11 cellular contexts compared by ENCODE assay signal in the genomic region with DNA sequence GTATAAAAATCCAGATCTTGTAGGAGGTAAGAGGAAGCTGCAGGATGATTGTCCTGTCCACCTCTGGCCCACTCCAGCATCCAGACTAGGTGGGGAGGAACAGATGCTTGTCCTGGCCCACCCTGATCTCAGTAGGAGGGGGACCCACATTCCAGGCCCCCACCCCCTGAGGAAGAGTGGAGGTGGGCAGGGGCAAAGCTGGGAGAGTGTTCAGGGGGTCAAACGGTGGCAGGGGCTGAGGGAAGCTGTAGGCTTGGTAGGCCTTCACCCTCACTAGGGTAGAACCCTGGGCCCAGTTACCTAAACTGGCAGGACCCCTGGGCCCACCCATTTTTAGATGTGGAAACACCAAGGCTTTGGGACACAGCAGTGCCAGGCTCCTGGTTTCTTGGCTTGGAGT. TPM values are rescaled to one million over a fixed set of nuclear protein-coding genes. Genes with fewer than 3 reads are reported as not detected.
DNase-seq lines count a peak whose midpoint lies in the region; ATAC-seq, FAIRE-seq and TF ChIP-seq lines count a peak whose summit lies in the region.
"Had no signal": no experiment of that assay in that cellular context is flagged by ENCODE, and none has a peak within 500 bp of the region (broad histone marks: within the 10 kb centered on the region; RNA-seq: fewer than 3 reads in every experiment).

No MANE protein-coding gene starts in this region.

- H3K4me2 ChIP-seq in OCI-LY1 (ENCODE audit: low read length) (no peak overlapping the region), skeletal muscle satellite cell (ENCODE audit: low read length) (no peak overlapping the region)

- H3K9me3 ChIP-seq in OCI-LY1 (ENCODE audit: low read length), result no peaks in the 10 kb centered on the region
- no peaks in the 10 kb centered on the region for H3K9me3 ChIP-seq in esophagus squamous epithelium
- H3K9me3 ChIP-seq in skeletal muscle satellite cell (replicated peaks; ENCODE audit: low read length), result no peaks in the 10 kb centered on the region

- no peak overlapping the region for H2AFZ ChIP-seq in ACC112 (ENCODE audit: low read length, unreplicated experiment)
- H2AFZ ChIP-seq in OCI-LY1 (ENCODE audit: low read length), result no peak overlapping the region

- H3K27ac ChIP-seq in ACC112 (ENCODE audit: low read depth, low read length) (peak overlapping the region; percentile 86), OCI-LY1 (ENCODE audit: low read depth, low read length, poor library complexity, severe bottlenecking) (peak overlapping the region; percentile 5), esophagus squamous epithelium (peak overlapping the region; percentile 16 to 88 (median 71))

- H3F3A ChIP-seq in OCI-LY1 (ENCODE audit: insufficient read depth, low read length), result no peaks in the 10 kb centered on the region

- FAIRE-seq in RCC 7860 (lab: Jason Lieb, UNC), result no peak

- TF ChIP-seq POLR2A in esophagus squamous epithelium (IDR thresholded peaks at IDR 0.05), result no peak

- no peaks in the 10 kb centered on the region for H3K36me3 ChIP-seq in ACC112 (ENCODE audit: insufficient read depth, low read length)
- H3K36me3 ChIP-seq in OCI-LY1 (ENCODE audit: insufficient read depth, low read length), result peaks cover 9% of the 10 kb centered on the region; the same call in 1 of the 2 replicates
- peaks cover 0 to 21% (median 0%) of the 10 kb centered on the region in 3 donors for H3K36me3 ChIP-seq in esophagus squamous epithelium
- peaks cover 12% of the 10 kb centered on the region for H3K36me3 ChIP-seq in skeletal muscle satellite cell (ENCODE audit: insufficient read depth, low read length)

- WGBS in esophagus squamous epithelium, 2 donors, result 38% methylated on average over 1 of the region's 1 CpG; no CpG with 5 or more reads in 1 of the 2 donors

- no peaks in the 10 kb centered on the region for H3K79me2 ChIP-seq in ACC112 (ENCODE audit: control insufficient read depth, insufficient read depth, low read length, unreplicated experiment)
- H3K79me2 ChIP-seq in OCI-LY1 (ENCODE audit: insufficient read depth, low read length), result no peaks in the 10 kb centered on the region

- no peaks in the 10 kb centered on the region for H4K20me1 ChIP-seq in OCI-LY1 (ENCODE audit: insufficient read depth, low read length)

- H3K9me2 ChIP-seq in OCI-LY1 (ENCODE audit: low read depth, low read length), result no peaks in the 10 kb centered on the region

- H3K9ac ChIP-seq in OCI-LY1 (ENCODE audit: low read length) (no peak overlapping the region), skeletal muscle satellite cell (ENCODE audit: low read depth, low read length) (peak overlapping the region; percentile 31)

- H3K4me3 ChIP-seq in ACC112 (ENCODE audit: low read depth, low read length) (no peak overlapping the region), OCI-LY1 (ENCODE audit: low read depth, low read length, poor library complexity, severe bottlenecking) (no peak overlapping the region), esophagus squamous epithelium (no peak overlapping the region), skeletal muscle satellite cell (ENCODE audit: low read length) (peak overlapping the region; percentile 14)

- no peak for TF ChIP-seq CTCF in OCI-LY1 (IDR thresholded peaks at IDR 0.05; ENCODE audit: low read length)
- no peak for TF ChIP-seq CTCF in esophagus squamous epithelium (IDR thresholded peaks at IDR 0.05)

- ATAC-seq in GM18520 (IDR thresholded peaks at IDR 0.05; ENCODE audit: unreplicated experiment), result no peak
- ATAC-seq: effector memory CD8-positive, alpha-beta T cell had no signal

- H3K27me3 ChIP-seq in ACC112 (ENCODE audit: insufficient read depth, low read length) (no peaks in the 10 kb centered on the region), OCI-LY1 (ENCODE audit: insufficient read depth, low read length) (no peaks in the 10 kb centered on the region), esophagus squamous epithelium (no peaks in the 10 kb centered on the region), skeletal muscle satellite cell (ENCODE audit: control insufficient read depth, insufficient read depth, low read length) (no peaks in the 10 kb centered on the region)

- DNase-seq in esophagus squamous epithelium (lab: John Stamatoyannopoulos, UW), result no peak
- no peak for DNase-seq in RCC 7860 (ENCODE audit: low spot score)
- DNase-seq in cerebellar cortex (ENCODE audit: low spot score), result no peak
- DNase-seq in GM19240 (ENCODE audit: insufficient read length, low spot score), result no peak
- DNase-seq: effector memory CD8-positive, alpha-beta T cell; retina had no signal

- intact Hi-C loops in esophagus squamous epithelium (cut with DNase I), result loop anchor here (5.0 kb wide), 3 partner anchors 35 to 60 kb away; no protein-coding TSS in a partner anchor

- H3K4me1 ChIP-seq in ACC112 (ENCODE audit: control insufficient read depth, insufficient read depth, low read length, unreplicated experiment) (peaks cover 36% of the 10 kb centered on the region), OCI-LY1 (ENCODE audit: insufficient read depth, low read length, severe bottlenecking) (peaks cover 54% of the 10 kb centered on the region), esophagus squamous epithelium (peaks cover 62 to 94% (median 69%) of the 10 kb centered on the region in 3 donors), skeletal muscle satellite cell (ENCODE audit: control insufficient read depth, insufficient read depth, low read length) (peaks cover 51% of the 10 kb centered on the region)

RNA-seq across cellular contexts. Expression of a gene that starts 4.1 kb away (rescaled TPM):
- total RNA-seq in esophagus squamous epithelium, result 10 to 100 TPM; 18.9 to 35.4 (median 25.4) TPM
- 3.9 and 12.2 TPM in 2 replicates for total RNA-seq in skeletal muscle satellite cell (2012; rRNA removed)

RNA-seq across cellular contexts. Expression of a gene that starts 18.5 kb away (rescaled TPM):
- 10 to 100 TPM; 12.9 to 39.3 (median 22.5) TPM for total RNA-seq in esophagus squamous epithelium
- total RNA-seq in skeletal muscle satellite cell (2012; rRNA removed), result 1.1 and 2.3 TPM in 2 replicates

RNA-seq across cellular contexts. Expression of a gene that starts 42.6 kb away (rescaled TPM):
- total RNA-seq in esophagus squamous epithelium, result 10 to 100 TPM; 19.8 to 37.2 (median 24.0) TPM
- 26.9 and 39.5 TPM in 2 replicates for total RNA-seq in skeletal muscle satellite cell (2012; rRNA removed)

RNA-seq across cellular contexts. Expression of a gene that starts 51.9 kb away (rescaled TPM):
- 100 to 1,000 TPM in 1 of 4 donors, 10 to 100 TPM in 3; 39.8 to 112 (median 46.3) TPM for total RNA-seq in esophagus squamous epithelium
- 0.22 and 0.25 TPM in 2 replicates for total RNA-seq in skeletal muscle satellite cell (2012; rRNA removed)
- total RNA-seq: M059J had no signal

Comparison
In these comparisons a context has a peak if more than half of its experiments do, and no peak if none do; other contexts are left out.
1. H3K27ac ChIP-seq: peak in every context shown above with its lines; median percentile 86 in ACC112; 71 in esophagus squamous epithelium; 5 in OCI-LY1.